9 cellular contexts compared by ENCODE assay signal in the genomic region with DNA sequence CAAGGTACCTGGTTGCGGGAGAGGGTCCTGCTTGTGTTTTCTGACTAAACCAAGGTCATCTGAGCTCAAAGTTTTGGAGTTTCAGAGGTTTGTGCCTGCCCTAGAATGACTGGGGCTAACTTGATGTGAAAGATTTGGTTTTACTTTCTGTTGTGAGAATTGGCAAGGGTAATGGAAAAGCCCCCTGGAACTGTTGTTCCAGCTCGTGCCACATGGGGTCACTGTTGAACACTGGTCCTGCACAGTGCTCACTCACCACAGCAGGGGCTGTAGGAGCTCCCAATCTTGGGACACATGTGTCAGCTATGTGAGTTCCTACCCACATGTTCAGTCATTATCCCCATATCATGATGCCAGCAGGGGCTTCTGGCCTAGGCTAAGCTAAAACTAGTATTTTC. TPM values are rescaled to one million over a fixed set of nuclear protein-coding genes. Genes with fewer than 3 reads are reported as not detected.
DNase-seq lines count a peak whose midpoint lies in the region; ATAC-seq, FAIRE-seq and TF ChIP-seq lines count a peak whose summit lies in the region.
"Had no signal": no experiment of that assay in that cellular context is flagged by ENCODE, and none has a peak within 500 bp of the region (broad histone marks: within the 10 kb centered on the region; RNA-seq: fewer than 3 reads in every experiment).

No MANE protein-coding gene starts in this region.

- peak; percentile 40 for TF ChIP-seq CTCF in AG09309 (IDR thresholded peaks at IDR 0.05; ENCODE audit: control insufficient read depth, insufficient read depth, low read depth, low read length, missing control alignments)
- TF ChIP-seq CTCF in HepG2 (CRISPR knock-in tag; IDR thresholded peaks at IDR 0.05), result peak; percentile 79

- peak; percentile 93 for FAIRE-seq in HepG2 (lab: Jason Lieb, UNC)

- H4K20me1 ChIP-seq in HepG2 (ENCODE audit: insufficient read depth, low read length), result no peaks in the 10 kb centered on the region

- no TSS peak for BruUV-seq in HepG2 (replicated peaks; lab: Mats Ljungman, UMichigan)

- intact Hi-C loops in HepG2 (cut with micrococcal nuclease; ENCODE audit: unreplicated experiment), result loop anchor here (1.0 kb wide), 1 partner anchor 65 kb away; no protein-coding TSS in a partner anchor

- CTCF ChIA-PET in HepG2 (lab: Yijun Ruan, JAX; ENCODE audit: low intra/inter-chr PET ratio, low total read pairs), result interaction anchor here (0.6 to 1.9 kb wide), 4 partner anchors 65 to 90 kb away, joined by 3 to 9 read pairs (median 3); no protein-coding TSS in a partner anchor

- H3K4me2 ChIP-seq in HepG2 (ENCODE audit: low read depth, low read length), result no peak overlapping the region

- H3K9me3 ChIP-seq in NT2/D1 (ENCODE audit: insufficient read depth, low read length) (0 out of 2 replicates have a peak, but pooled peaks cover 6% of the 10 kb centered on the region), HepG2 (ENCODE audit: low read length) (peaks cover 15% of the 10 kb centered on the region)

- no peak overlapping the region for H3K27ac ChIP-seq in HepG2 (ENCODE audit: extremely low read length, insufficient read depth, low read length)

- in situ Hi-C loops in HepG2 (cut with HindIII; ENCODE audit: extremely low pct_ligation_motif_present, low pct_unique_long_range_greater_than_20kb), result no loop called here

- H3K36me3 ChIP-seq in NT2/D1 (ENCODE audit: insufficient read depth, insufficient read length, low read length), result no peaks in the 10 kb centered on the region
- H3K36me3 ChIP-seq in HepG2 (replicated peaks in 1 of 2; ENCODE audit: control insufficient read depth in 1 of 2, insufficient read depth in 2 of 2, low read length in 2 of 2), result no peaks in the 10 kb centered on the region

- TF ChIP-seq RAD21 in HepG2 (CRISPR knock-in tag; IDR thresholded peaks at IDR 0.05), result peak; percentile 48; the same call in 1 of the 2 replicates

- POLR2A ChIA-PET in HepG2 (lab: Yijun Ruan, JAX), result interaction anchor here (0.8 to 0.9 kb wide), 2 partner anchors 84 to 90 kb away, joined by 3 read pairs; a partner anchor contains a TSS

- H3K27me3 ChIP-seq in NT2/D1 (ENCODE audit: insufficient read depth, insufficient read length) (no peaks in the 10 kb centered on the region), HepG2 (ENCODE audit: control insufficient read depth in 1 of 2, insufficient read depth in 2 of 2, low read length in 2 of 2) (peaks cover 3 to 15% of the 10 kb centered on the region in 2 experiments; a peak in 4 of 5 replicates)

- no peak for DNase-seq in AG09309 (ENCODE audit: low read depth)
- DNase-seq in NT2/D1 (ENCODE audit: low read depth, low spot score), result peak; percentile 61
- DNase-seq in activated naive CD4-positive, alpha-beta T cell treated with Interleukin-2 at 50 U/mL for 16 hours, result peak; percentile 52
- peak; percentile 48 for DNase-seq in HepG2 (ENCODE audit: low spot score)
- no peak for DNase-seq in NCI-H128 (lab: John Stamatoyannopoulos, UW; ENCODE audit: unreplicated experiment)
- no peak for DNase-seq in SK-N-DZ (ENCODE audit: low spot score)

- 6% methylated on average over 2 of the region's 2 CpGs for WGBS in HepG2 (ENCODE audit: low lambda C conversion rate)

- TF ChIP-seq EP300 in HepG2 (IDR thresholded peaks at IDR 0.05; ENCODE audit: low read depth in 2 of 2, low read length in 2 of 2) (no peak), HepG2 (CRISPR knock-in tag; IDR thresholded peaks at IDR 0.05; ENCODE audit: borderline replicate concordance) (no peak)

- no peak overlapping the region for H3K4me3 ChIP-seq in AG09309 (ENCODE audit: control insufficient read depth, low read depth, low read length)
- no peak overlapping the region for H3K4me3 ChIP-seq in NT2/D1 (ENCODE audit: insufficient read length, low read depth)
- H3K4me3 ChIP-seq in HepG2 (replicated peaks in 1 of 3; ENCODE audit: insufficient read depth in 1 of 3, low read depth in 2 of 3, low read length in 3 of 3), result no peak overlapping the region

- H3K79me2 ChIP-seq in HepG2 (ENCODE audit: insufficient read depth, low read length), result no peaks in the 10 kb centered on the region

- H3K4me1 ChIP-seq in NT2/D1 (ENCODE audit: insufficient read depth, insufficient read length) (no peaks in the 10 kb centered on the region), HepG2 (ENCODE audit: insufficient read depth, low read length) (no peaks in the 10 kb centered on the region)

- H3K9ac ChIP-seq in NT2/D1 (ENCODE audit: insufficient read length, low read depth) (no peak overlapping the region), HepG2 (ENCODE audit: insufficient read depth, low read depth, low read length) (no peak overlapping the region)

- ATAC-seq in GM18867 (IDR thresholded peaks at IDR 0.05; ENCODE audit: unreplicated experiment), result peak; percentile 51
- ATAC-seq in HepG2, result peak; percentile 85
- no peak for ATAC-seq in GM18909 (IDR thresholded peaks at IDR 0.05; ENCODE audit: poor library complexity, unreplicated experiment)

- no peak for TF ChIP-seq POLR2A in HepG2 (IDR thresholded peaks at IDR 0.05; ENCODE audit: insufficient read depth in 1 of 2, low read depth in 2 of 2, low read length in 2 of 2)

- no peak overlapping the region for H2AFZ ChIP-seq in HepG2 (ENCODE audit: low read length)

TF ChIP-seq in HepG2, 621 proteins besides CTCF, POLR2A, EP300 and RAD21 (continues in another document):
- TF ChIP-seq BCL6 (CRISPR knock-in tag; IDR thresholded peaks at IDR 0.05), result no peak
- no peak for TF ChIP-seq ZIK1 (CRISPR knock-in tag; IDR thresholded peaks at IDR 0.05; ENCODE audit: borderline replicate concordance, low read depth)
- TF ChIP-seq, protein P1, sequence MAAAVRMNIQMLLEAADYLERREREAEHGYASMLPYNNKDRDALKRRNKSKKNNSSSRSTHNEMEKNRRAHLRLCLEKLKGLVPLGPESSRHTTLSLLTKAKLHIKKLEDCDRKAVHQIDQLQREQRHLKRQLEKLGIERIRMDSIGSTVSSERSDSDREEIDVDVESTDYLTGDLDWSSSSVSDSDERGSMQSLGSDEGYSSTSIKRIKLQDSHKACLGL (CRISPR knock-in tag; IDR thresholded peaks at IDR 0.05), result no peak
- TF ChIP-seq SMC3 (IDR thresholded peaks at IDR 0.05; ENCODE audit: low read length), result peak; percentile 65
- TF ChIP-seq, protein P2, sequence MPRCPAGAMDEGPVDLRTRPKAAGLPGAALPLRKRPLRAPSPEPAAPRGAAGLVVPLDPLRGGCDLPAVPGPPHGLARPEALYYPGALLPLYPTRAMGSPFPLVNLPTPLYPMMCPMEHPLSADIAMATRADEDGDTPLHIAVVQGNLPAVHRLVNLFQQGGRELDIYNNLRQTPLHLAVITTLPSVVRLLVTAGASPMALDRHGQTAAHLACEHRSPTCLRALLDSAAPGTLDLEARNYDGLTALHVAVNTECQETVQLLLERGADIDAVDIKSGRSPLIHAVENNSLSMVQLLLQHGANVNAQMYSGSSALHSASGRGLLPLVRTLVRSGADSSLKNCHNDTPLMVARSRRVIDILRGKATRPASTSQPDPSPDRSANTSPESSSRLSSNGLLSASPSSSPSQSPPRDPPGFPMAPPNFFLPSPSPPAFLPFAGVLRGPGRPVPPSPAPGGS (CRISPR knock-in tag; IDR thresholded peaks at IDR 0.05), result 0 out of 2 replicates have a peak, but pooled peaks have one; percentile 59
- peak; percentile 48 for TF ChIP-seq XRCC5 (optimal IDR thresholded peaks at IDR 0.05; ENCODE audit: low read length)
- TF ChIP-seq ZMYM3 (CRISPR knock-in tag; IDR thresholded peaks at IDR 0.05), result no peak
- TF ChIP-seq ZNF501 (CRISPR knock-in tag; IDR thresholded peaks at IDR 0.05), result no peak

RNA-seq across cellular contexts. Expression of a gene that starts 6.5 kb away (rescaled TPM):
- not detected in 2 replicates for total RNA-seq in HepG2 (2016; rRNA removed; fragmentation: Illumina TruSeq; extraction: Trizol)
- not detected in 2 replicates for total RNA-seq in HepG2 (2016; cell fraction: cytosol; rRNA removed; fragmentation: Illumina TruSeq; extraction: Trizol; ENCODE audit: low read depth)
- total RNA-seq in HepG2 (2016; cell fraction: insoluble cytoplasmic fraction; rRNA removed; fragmentation: Illumina TruSeq; extraction: Trizol), result not detected in 2 replicates
- not detected in 2 replicates for total RNA-seq in HepG2 (2016; cell fraction: membrane; rRNA removed; fragmentation: Illumina TruSeq; extraction: Trizol)
- total RNA-seq in HepG2 (2016; cell fraction: nucleus; rRNA removed; fragmentation: Illumina TruSeq; extraction: Trizol), result not detected in 2 replicates
- polyA plus RNA-seq in HepG2 (2011; rRNA removed), result not detected in 2 replicates
- polyA plus RNA-seq in HepG2 (2011; cell fraction: cytosol; rRNA removed), result not detected in 2 replicates
- not detected in 2 replicates for polyA plus RNA-seq in HepG2 (2011; cell fraction: nucleus; rRNA removed)
- not detected in 2 replicates for polyA plus RNA-seq in HepG2 (2012)
- not detected in 2 replicates for polyA plus RNA-seq in HepG2 (2016; cell fraction: cytosol; fragmentation: Illumina TruSeq; extraction: Trizol; ENCODE audit: low read depth)
- polyA plus RNA-seq in HepG2 (2016; cell fraction: insoluble cytoplasmic fraction; fragmentation: Illumina TruSeq; extraction: Trizol; ENCODE audit: low read depth), result not detected in 2 replicates
- polyA plus RNA-seq in HepG2 (2016; cell fraction: membrane; fragmentation: Illumina TruSeq; extraction: Trizol; ENCODE audit: low read depth), result not detected in 2 replicates
- not detected in 2 replicates for polyA plus RNA-seq in HepG2 (2016; cell fraction: nucleus; fragmentation: Illumina TruSeq; extraction: Trizol; ENCODE audit: insufficient read depth, low read depth)
- not detected in 2 replicates for polyA minus RNA-seq in HepG2 (2011; rRNA and poly(A)+ RNA removed; ENCODE audit: low replicate concordance)
- not detected in 2 replicates for polyA minus RNA-seq in HepG2 (2011; cell fraction: cytosol; rRNA and poly(A)+ RNA removed)
- not detected in 2 replicates for polyA minus RNA-seq in HepG2 (2011; cell fraction: nucleus; rRNA and poly(A)+ RNA removed)
- not detected in 2 replicates for polyA plus RNA-seq in SK-N-DZ (2014; cell fraction: cytosol; rRNA removed)
- polyA plus RNA-seq in SK-N-DZ (2014; cell fraction: nucleus; rRNA removed), result not detected in 2 replicates
- total RNA-seq: myocyte had no signal

Comparison
In these comparisons a context has a peak if more than half of its experiments do, and no peak if none do; other contexts are left out.
1. DNase-seq: peak in NT2/D1 (single experiment), activated naive CD4-positive, alpha-beta T cell treated with Interleukin-2 at 50 U/mL for 16 hours (single experiment) and HepG2 (single experiment); none in AG09309 (single experiment), NCI-H128 (single experiment) and SK-N-DZ (single experiment).